11 cellular contexts compared by ENCODE assay signal in genomic region chr6:52536424-52536916, GRCh38. TPM values are rescaled to one million over a fixed set of nuclear protein-coding genes. Genes with fewer than 3 reads are reported as not detected.
A peak's percentile ranks its signal among the peaks of the same experiment; 100 is the strongest.
DNase-seq lines count a peak whose midpoint lies in the region; ATAC-seq and TF ChIP-seq lines count a peak whose summit lies in the region.
"Had no signal": no experiment of that assay in that cellular context is flagged by ENCODE, and none has a peak within 500 bp of the region (broad histone marks: within the 10 kb centered on the region; RNA-seq: fewer than 3 reads in every experiment).

No MANE protein-coding gene starts in this region.

- no peak for TF ChIP-seq CTCF in osteocyte (IDR thresholded peaks at IDR 0.05)

- H3K27ac Mint-ChIP-seq in osteocyte (ENCODE audit: unreplicated experiment) = peak overlapping the region; percentile 92
- no peak overlapping the region for H3K27ac Mint-ChIP-seq in activated CD4-positive, alpha-beta memory T cell treated with anti-CD3 and anti-CD28 coated beads for 36 hours

- H3K4me1 Mint-ChIP-seq in osteocyte (ENCODE audit: unreplicated experiment) = peaks cover 92% of the 10 kb centered on the region
- H3K4me1 Mint-ChIP-seq in activated CD4-positive, alpha-beta memory T cell treated with anti-CD3 and anti-CD28 coated beads for 36 hours (ENCODE audit: low read depth) = peaks cover 38% of the 10 kb centered on the region

- CTCF ChIA-PET in activated CD4-positive, alpha-beta memory T cell treated with anti-CD3 and anti-CD28 coated beads for 36 hours (lab: Charles Lee) = interaction anchor here (1.6 kb wide), 1 partner anchor 126 kb away, joined by 3 read pairs; no protein-coding TSS in a partner anchor

- H3K36me3 Mint-ChIP-seq in osteocyte (ENCODE audit: unreplicated experiment) = peaks cover 47% of the 10 kb centered on the region
- peaks cover 5% of the 10 kb centered on the region for H3K36me3 Mint-ChIP-seq in activated CD4-positive, alpha-beta memory T cell treated with anti-CD3 and anti-CD28 coated beads for 36 hours

- ATAC-seq in GM19035 (IDR thresholded peaks at IDR 0.05; ENCODE audit: unreplicated experiment) = peak; percentile 40
- peak; percentile 68 for ATAC-seq in HG02571 (IDR thresholded peaks at IDR 0.05; ENCODE audit: unreplicated experiment)
- ATAC-seq in HG03565 (IDR thresholded peaks at IDR 0.05; ENCODE audit: unreplicated experiment) = peak; percentile 26
- ATAC-seq in sciatic nerve = no peak
- ATAC-seq: left lobe of liver had no signal

- H3K4me3 Mint-ChIP-seq in osteocyte (ENCODE audit: unreplicated experiment) = no peak overlapping the region
- no peak overlapping the region for H3K4me3 Mint-ChIP-seq in activated CD4-positive, alpha-beta memory T cell treated with anti-CD3 and anti-CD28 coated beads for 36 hours

- no peaks in the 10 kb centered on the region for H3K9me3 Mint-ChIP-seq in osteocyte (ENCODE audit: unreplicated experiment)
- H3K9me3 Mint-ChIP-seq in activated CD4-positive, alpha-beta memory T cell treated with anti-CD3 and anti-CD28 coated beads for 36 hours = no peaks in the 10 kb centered on the region

- POLR2A ChIA-PET in activated CD4-positive, alpha-beta memory T cell treated with anti-CD3 and anti-CD28 coated beads for 36 hours (lab: Charles Lee) = interaction anchor here (1.6 kb wide), 1 partner anchor 38 kb away, joined by 4 read pairs; no protein-coding TSS in a partner anchor

- DNase-seq in osteocyte (ENCODE audit: extremely low spot score, unreplicated experiment) (no peak), sciatic nerve (ENCODE audit: low spot score) (no peak)
- DNase-seq in activated CD4-positive, alpha-beta memory T cell treated with anti-CD3 and anti-CD28 coated beads for 36 hours = no peak
- DNase-seq in stimulated activated CD4-positive, alpha-beta T cell treated with anti-CD3 and anti-CD28 coated beads, Interleukin-2, amount 100 ng/mL, for 24 hours = no peak
- DNase-seq: activated CD4-positive, alpha-beta T cell treated with anti-CD3 and anti-CD28 coated beads for 1 hour; NCI-H146; posterior cingulate gyrus had no signal

- intact Hi-C loops in sciatic nerve (cut with DNase I) = no loop called here
- intact Hi-C loops in activated CD4-positive, alpha-beta memory T cell treated with anti-CD3 and anti-CD28 coated beads for 36 hours (cut with micrococcal nuclease) = loop anchor here (2.0 kb wide), 1 partner anchor 14 kb away; no protein-coding TSS in a partner anchor

- H3K27me3 Mint-ChIP-seq in osteocyte (ENCODE audit: unreplicated experiment) = no peaks in the 10 kb centered on the region
- H3K27me3 Mint-ChIP-seq in activated CD4-positive, alpha-beta memory T cell treated with anti-CD3 and anti-CD28 coated beads for 36 hours = no peaks in the 10 kb centered on the region

RNA-seq across cellular contexts. Expression of gene TRAM2, which starts 40.4 kb away (rescaled TPM):
- total RNA-seq in osteocyte (320 and 339 TPM in 2 replicates), sciatic nerve (18.6 TPM)
- 1 to 10 TPM; 2.4 to 2.6 TPM for total RNA-seq in activated CD4-positive, alpha-beta memory T cell treated with anti-CD3 and anti-CD28 coated beads for 36 hours

Comparison
In these comparisons a context has a peak if more than half of its experiments do, and no peak if none do; other contexts are left out.
1. RNA of gene TRAM2, which starts 40.4 kb away (total RNA-seq): 320 to 339 TPM in osteocyte; 18.6 TPM in sciatic nerve (single experiment) and 2.4 to 2.6 TPM in activated CD4-positive, alpha-beta memory T cell treated with anti-CD3 and anti-CD28 coated beads for 36 hours; every median in the first group is over 10 times any median in the second.